ENCODE assay signal across 17 cellular contexts in the genomic region with DNA sequence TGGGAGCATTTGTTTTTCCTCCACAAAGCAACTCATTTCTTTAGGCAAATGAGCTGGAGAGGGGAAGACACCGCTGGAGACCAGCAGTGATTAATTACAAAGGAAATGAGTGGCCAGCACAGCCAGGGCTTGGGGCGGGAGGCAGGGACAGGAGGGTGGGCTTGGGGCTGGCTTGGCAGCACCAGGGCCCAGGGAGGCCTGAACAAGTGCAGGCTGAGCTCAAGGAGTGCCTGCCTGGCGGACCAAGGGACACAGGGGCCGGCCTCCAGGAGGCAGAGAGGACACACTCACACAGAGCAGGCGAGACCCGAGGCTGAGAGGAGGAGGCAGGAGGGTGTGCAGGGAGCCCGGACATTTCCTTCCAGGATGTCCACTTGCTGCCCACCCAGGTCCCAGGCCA.
DNase-seq lines count a peak whose midpoint lies in the region; ATAC-seq and TF ChIP-seq lines count a peak whose summit lies in the region.
"Had no signal": no experiment of that assay in that cellular context is flagged by ENCODE, and none has a peak within 500 bp of the region (broad histone marks: within the 10 kb centered on the region; RNA-seq: fewer than 3 reads in every experiment).

No MANE protein-coding gene starts in this region.

- no peak overlapping the region for H3K14ac ChIP-seq in neuronal stem cell (ENCODE audit: low read length)

- peak overlapping the region; percentile 25 for H3K4ac ChIP-seq in neuronal stem cell (ENCODE audit: low read length)

- no peaks in the 10 kb centered on the region for H3F3A ChIP-seq in GM23338 (replicated peaks; ENCODE audit: low read depth)

- H2AFZ ChIP-seq in GM23338 (peak overlapping the region; percentile 63), neuronal stem cell (ENCODE audit: low read length) (no peak overlapping the region)

- H3K79me2 ChIP-seq in GM23338 (replicated peaks; ENCODE audit: insufficient read depth) = no peaks in the 10 kb centered on the region

- no peaks in the 10 kb centered on the region for H3K36me3 Mint-ChIP-seq in GM23338 (ENCODE audit: low read depth)
- H3K36me3 Mint-ChIP-seq: CD8-positive, alpha-beta memory T cell had no signal

- H3K27me3 Mint-ChIP-seq in GM23338 (ENCODE audit: insufficient read depth, low read depth, poor library complexity) = peaks cover 18% of the 10 kb centered on the region

- no peak overlapping the region for H3K4me3 Mint-ChIP-seq in GM23338
- H3K4me3 Mint-ChIP-seq: CD8-positive, alpha-beta memory T cell had no signal

- peak overlapping the region; percentile 33 for H3K9ac ChIP-seq in neuronal stem cell (ENCODE audit: low read depth, low read length, poor library complexity)

- H3K9me2 ChIP-seq in GM23338 (ENCODE audit: insufficient read depth) = no peaks in the 10 kb centered on the region

- intact Hi-C loops in psoas muscle (cut with DNase I) = no loop called here

- no peaks in the 10 kb centered on the region for H3K79me1 ChIP-seq in neuronal stem cell (ENCODE audit: low read depth, low read length)

- H3K9me3 ChIP-seq in neuronal stem cell (replicated peaks in 1 of 2; ENCODE audit: control insufficient read depth in 2 of 2, insufficient read depth in 1 of 2, low read depth in 1 of 2, low read length in 2 of 2) (no peaks in the 10 kb centered on the region), psoas muscle (no peaks in the 10 kb centered on the region)
- H3K9me3 ChIP-seq: Peyer's patch had no signal

- peak overlapping the region; percentile 94 for H3K18ac ChIP-seq in neuronal stem cell (ENCODE audit: low read length)

- ATAC-seq in GM23338 (peak; percentile 12; the same call in 2 of the 3 replicates), psoas muscle (no peak)

- peak overlapping the region; percentile 91 for H2AK5ac ChIP-seq in neuronal stem cell (ENCODE audit: low read depth, low read length)

- no CpG with 5 or more reads among the region's 7 CpGs for WGBS in neuronal stem cell (ENCODE audit: extremely low coverage in 2 of 2, insufficient read length in 2 of 2, insufficient replicate concordance in 1 of 2), 2 donors
- 65 to 92% (median 81%) methylated on average over 6 to 7 of the region's 7 CpGs for WGBS in psoas muscle, 3 donors

- peak overlapping the region; percentile 50 for H3K23ac ChIP-seq in neuronal stem cell (ENCODE audit: low read depth, low read length, poor library complexity)

- DNase-seq in GM23338 (ENCODE audit: low spot score) (no peak), NCI-H526 treated with DMSO at 0.1 percent for 48 hours (lab: John Stamatoyannopoulos, UW) (peak; percentile 21), left kidney (ENCODE audit: low read depth, low spot score) (peak; percentile 76), neuronal stem cell (ENCODE audit: low spot score) (no peak), psoas muscle (no peak), NCI-H748 treated with DMSO at 0.1 percent for 48 hours (lab: John Stamatoyannopoulos, UW) (no peak)
- DNase-seq in activated CD8-positive, alpha-beta memory T cell treated with anti-CD3 and anti-CD28 coated beads, Interleukin-2, amount 50 U/mL, for 48 hours = no peak
- DNase-seq: Calu3; CD8-positive, alpha-beta memory T cell; DMS153; GOT3; Kasumi-1; NCI-H1694 treated with DMSO at 0.1 percent for 48 hours; NCI-H446 treated with DMSO at 0.1 percent for 48 hours; NCI-H82; Peyer's patch had no signal

- H2BK15ac ChIP-seq in neuronal stem cell (ENCODE audit: low read length) = peak overlapping the region; percentile 71

- no peak overlapping the region for H3K27ac ChIP-seq in GM23338 (ENCODE audit: low read depth)
- no peak overlapping the region for H3K27ac ChIP-seq in neuronal stem cell (replicated peaks; ENCODE audit: low read length)
- no peak overlapping the region for H3K27ac ChIP-seq in psoas muscle
- H3K27ac ChIP-seq: C4-2B, Peyer's patch had no signal

- H3K4me3 ChIP-seq in GM23338 (no peak overlapping the region), neuronal stem cell (ENCODE audit: low read length in 2 of 2) (no peak overlapping the region), psoas muscle (no peak overlapping the region)
- H3K4me3 ChIP-seq: Peyer's patch had no signal

- H3K4me2 ChIP-seq in GM23338 (no peak overlapping the region), neuronal stem cell (ENCODE audit: insufficient read depth, low read length, poor library complexity, severe bottlenecking) (no peak overlapping the region)

- peak overlapping the region; percentile 86 for H4K8ac ChIP-seq in neuronal stem cell (ENCODE audit: low read depth, low read length)

- H3K4me1 ChIP-seq in GM23338 (ENCODE audit: insufficient read depth) (no peaks in the 10 kb centered on the region), neuronal stem cell (ENCODE audit: control insufficient read depth in 2 of 2, insufficient read depth in 1 of 2, low read depth in 1 of 2, low read length in 2 of 2) (peaks cover 0 to 13% of the 10 kb centered on the region in 2 donors), psoas muscle (peaks cover 14% of the 10 kb centered on the region)
- H3K4me1 ChIP-seq: Peyer's patch had no signal

- no peaks in the 10 kb centered on the region for H3K9me3 Mint-ChIP-seq in GM23338
- H3K9me3 Mint-ChIP-seq: CD8-positive, alpha-beta memory T cell had no signal

- no peaks in the 10 kb centered on the region for H4K20me1 ChIP-seq in GM23338 (replicated peaks; ENCODE audit: insufficient read depth)

- no peak overlapping the region for H2BK12ac ChIP-seq in neuronal stem cell (ENCODE audit: low read length)

- H4K91ac ChIP-seq in neuronal stem cell (ENCODE audit: low read depth, low read length, poor library complexity) = no peak overlapping the region

- H3K36me3 ChIP-seq in GM23338 (ENCODE audit: insufficient read depth) (no peaks in the 10 kb centered on the region), neuronal stem cell (replicated peaks in 1 of 2; ENCODE audit: control insufficient read depth in 2 of 2, insufficient read depth in 2 of 2, low read length in 2 of 2) (no peaks in the 10 kb centered on the region), psoas muscle (ENCODE audit: insufficient read depth in 1 of 2, low read depth in 1 of 2) (no peaks in the 10 kb centered on the region)
- H3K36me3 ChIP-seq: Peyer's patch had no signal

- no peak for TF ChIP-seq CTCF in GM23338 (conservative IDR thresholded peaks at IDR 0.05; ENCODE audit: low read depth in 2 of 2)
- TF ChIP-seq CTCF in psoas muscle (IDR thresholded peaks at IDR 0.05) = no peak

- H3K27me3 ChIP-seq in GM23338 (ENCODE audit: insufficient read depth) (no peaks in the 10 kb centered on the region), neuronal stem cell (ENCODE audit: control insufficient read depth in 3 of 3, insufficient read depth in 3 of 3, low read depth in 1 of 3, low read length in 3 of 3) (peaks cover 0 to 11% (median 2%) of the 10 kb centered on the region in 3 experiments), psoas muscle (ENCODE audit: insufficient read depth in 3 of 3, low read length in 2 of 3) (no peaks in the 10 kb centered on the region)
- H3K27me3 ChIP-seq: Peyer's patch had no signal

- peaks cover 13% of the 10 kb centered on the region for H3K4me1 Mint-ChIP-seq in GM23338
- H3K4me1 Mint-ChIP-seq: CD8-positive, alpha-beta memory T cell had no signal

- H2BK5ac ChIP-seq in neuronal stem cell (ENCODE audit: low read length) = peak overlapping the region; percentile 76

- peak overlapping the region; percentile 24; the same call in 1 of the 2 replicates for H3K27ac Mint-ChIP-seq in GM23338
- H3K27ac Mint-ChIP-seq: CD8-positive, alpha-beta memory T cell had no signal

- H2BK120ac ChIP-seq in neuronal stem cell (ENCODE audit: low read depth, low read length) = no peak overlapping the region

TF ChIP-seq in GM23338, 12 proteins besides CTCF, POLR2A, EP300 and RAD21:
- TF ChIP-seq ZNF114 (CRISPR knock-in tag; IDR thresholded peaks at IDR 0.05) (no peak), STAT1 (IDR thresholded peaks at IDR 0.05; ENCODE audit: unreplicated experiment) (no peak), EZH2 (IDR thresholded peaks at IDR 0.05; ENCODE audit: low read depth, unreplicated experiment) (no peak), ZNF331 (CRISPR knock-in tag; IDR thresholded peaks at IDR 0.05; ENCODE audit: low read depth) (no peak), NANOG (IDR thresholded peaks at IDR 0.05; ENCODE audit: borderline replicate concordance) (no peak), JUNB (IDR thresholded peaks at IDR 0.05; ENCODE audit: unreplicated experiment) (no peak), EZH2phosphoT487 (IDR thresholded peaks at IDR 0.05; ENCODE audit: unreplicated experiment) (no peak)
- TF ChIP-seq, protein P1, sequence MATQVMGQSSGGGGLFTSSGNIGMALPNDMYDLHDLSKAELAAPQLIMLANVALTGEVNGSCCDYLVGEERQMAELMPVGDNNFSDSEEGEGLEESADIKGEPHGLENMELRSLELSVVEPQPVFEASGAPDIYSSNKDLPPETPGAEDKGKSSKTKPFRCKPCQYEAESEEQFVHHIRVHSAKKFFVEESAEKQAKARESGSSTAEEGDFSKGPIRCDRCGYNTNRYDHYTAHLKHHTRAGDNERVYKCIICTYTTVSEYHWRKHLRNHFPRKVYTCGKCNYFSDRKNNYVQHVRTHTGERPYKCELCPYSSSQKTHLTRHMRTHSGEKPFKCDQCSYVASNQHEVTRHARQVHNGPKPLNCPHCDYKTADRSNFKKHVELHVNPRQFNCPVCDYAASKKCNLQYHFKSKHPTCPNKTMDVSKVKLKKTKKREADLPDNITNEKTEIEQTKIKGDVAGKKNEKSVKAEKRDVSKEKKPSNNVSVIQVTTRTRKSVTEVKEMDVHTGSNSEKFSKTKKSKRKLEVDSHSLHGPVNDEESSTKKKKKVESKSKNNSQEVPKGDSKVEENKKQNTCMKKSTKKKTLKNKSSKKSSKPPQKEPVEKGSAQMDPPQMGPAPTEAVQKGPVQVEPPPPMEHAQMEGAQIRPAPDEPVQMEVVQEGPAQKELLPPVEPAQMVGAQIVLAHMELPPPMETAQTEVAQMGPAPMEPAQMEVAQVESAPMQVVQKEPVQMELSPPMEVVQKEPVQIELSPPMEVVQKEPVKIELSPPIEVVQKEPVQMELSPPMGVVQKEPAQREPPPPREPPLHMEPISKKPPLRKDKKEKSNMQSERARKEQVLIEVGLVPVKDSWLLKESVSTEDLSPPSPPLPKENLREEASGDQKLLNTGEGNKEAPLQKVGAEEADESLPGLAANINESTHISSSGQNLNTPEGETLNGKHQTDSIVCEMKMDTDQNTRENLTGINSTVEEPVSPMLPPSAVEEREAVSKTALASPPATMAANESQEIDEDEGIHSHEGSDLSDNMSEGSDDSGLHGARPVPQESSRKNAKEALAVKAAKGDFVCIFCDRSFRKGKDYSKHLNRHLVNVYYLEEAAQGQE (IDR thresholded peaks at IDR 0.05; ENCODE audit: unreplicated experiment) = no peak

Comparison
In these comparisons a context has a peak if more than half of its experiments do, and no peak if none do; other contexts are left out.
1. DNase-seq: peak in NCI-H526 treated with DMSO at 0.1 percent for 48 hours (single experiment) and left kidney (single experiment); none in GM23338 (single experiment), neuronal stem cell (single experiment), psoas muscle (0 of 2), activated CD8-positive, alpha-beta memory T cell treated with anti-CD3 and anti-CD28 coated beads, Interleukin-2, amount 50 U/mL, for 48 hours (single experiment) and NCI-H748 treated with DMSO at 0.1 percent for 48 hours (single experiment).